In the genomic region with DNA sequence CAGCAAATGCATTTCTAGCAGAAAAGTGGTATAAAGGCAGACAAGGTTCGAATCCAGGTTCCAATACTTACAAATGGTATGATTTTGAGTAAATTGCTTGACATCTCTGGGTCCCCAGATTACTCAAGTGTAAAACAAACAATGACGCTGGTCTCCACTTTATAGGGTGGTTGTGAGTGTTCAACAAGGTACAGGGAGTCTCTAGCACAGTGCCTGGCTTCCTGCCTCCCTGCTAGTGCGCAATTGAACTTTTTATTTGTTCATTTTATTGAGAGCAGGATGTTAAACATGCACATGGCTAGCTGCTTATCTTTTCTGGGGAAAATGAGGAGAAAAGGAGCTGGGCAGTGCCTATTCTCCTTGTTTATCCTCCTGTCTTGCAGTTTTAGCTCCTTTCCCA, we compare ENCODE assay signal across 16 cellular contexts.
"Had no signal": no experiment of that assay in that cellular context is flagged by ENCODE, and none has a peak within 500 bp of the region (broad histone marks: within the 10 kb centered on the region; RNA-seq: fewer than 3 reads in every experiment).

No MANE protein-coding gene starts in this region.

- ATAC-seq: effector memory CD8-positive, alpha-beta T cell; pancreas; right lobe of liver; stimulated activated naive B cell treated with anti-CD40 and anti-IgM and Interleukin-4, amounts not matched to agents 10 μg/mL and 1 μg/mL and 100 μg/mL, for 72 hours; stimulated activated naive CD8-positive, alpha-beta T cell treated with anti-CD3 and anti-CD28 coated beads, Interleukin-15, amount 100 ng/mL, for 72 hours had no signal

- H3K27ac ChIP-seq: epithelial cell of prostate, esophagus muscularis mucosa, pancreas, right lobe of liver, skin epidermis, testis, tibial nerve had no signal

- DNase-seq: effector memory CD8-positive, alpha-beta T cell; midbrain; naive B cell; occipital lobe; pancreas; retina; right lobe of liver; stimulated activated CD4-positive, alpha-beta T cell treated with anti-CD3 and anti-CD28 coated beads, Interleukin-2, amount 100 ng/mL, for 24 hours; stimulated activated CD4-positive, alpha-beta T cell treated with anti-CD3 and anti-CD28 coated beads, Interleukin-4, amount 100 ng/mL, for 4 hours; stimulated activated naive B cell treated with anti-CD40 and anti-IgM and Interleukin-4, amounts not matched to agents 10 μg/mL and 1 μg/mL and 100 μg/mL, for 72 hours; stimulated activated naive CD8-positive, alpha-beta T cell treated with anti-CD3 and anti-CD28 coated beads, Interleukin-15, amount 100 ng/mL, for 72 hours; testis had no signal

- H3K27me3 ChIP-seq: esophagus muscularis mucosa, pancreas, right lobe of liver, testis, tibial nerve had no signal

- H3K36me3 ChIP-seq: esophagus muscularis mucosa, pancreas, right lobe of liver, tibial nerve had no signal

- H3K4me3 ChIP-seq: esophagus muscularis mucosa, pancreas, right lobe of liver, skin epidermis, testis, tibial nerve had no signal

- H3K4me1 ChIP-seq: esophagus muscularis mucosa, pancreas, right lobe of liver, testis had no signal

- H3K9me3 ChIP-seq: esophagus muscularis mucosa, pancreas, right lobe of liver, testis, tibial nerve had no signal
